ENCODE assay signal across 12 cellular contexts in the genomic region with DNA sequence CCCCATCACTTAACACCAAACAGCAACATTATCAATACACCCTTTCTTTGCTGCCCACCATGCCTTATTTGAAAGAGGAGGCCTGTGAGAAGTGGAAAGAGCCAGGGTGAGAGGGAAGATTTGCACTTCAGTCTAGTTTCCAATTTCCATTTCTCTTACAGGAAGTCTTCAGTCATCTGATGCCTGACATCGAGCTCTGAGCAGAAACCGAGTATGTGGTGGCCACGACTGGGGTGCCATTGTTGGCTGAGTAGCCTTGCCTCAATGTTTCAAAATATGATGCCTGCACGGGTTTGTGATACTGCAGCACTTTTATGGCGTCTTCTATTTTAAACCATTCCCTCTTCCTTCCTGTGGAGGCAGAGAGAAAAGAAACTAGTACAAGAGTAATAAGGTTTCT. TPM values are rescaled to one million over a fixed set of nuclear protein-coding genes. Genes with fewer than 3 reads are reported as not detected.
DNase-seq lines count a peak whose midpoint lies in the region; ATAC-seq and TF ChIP-seq lines count a peak whose summit lies in the region.
"Had no signal": no experiment of that assay in that cellular context is flagged by ENCODE, and none has a peak within 500 bp of the region (broad histone marks: within the 10 kb centered on the region; RNA-seq: fewer than 3 reads in every experiment).

No MANE protein-coding gene starts in this region.

- peak overlapping the region; percentile 95 for H3K27ac ChIP-seq in neutrophil
- H3K27ac ChIP-seq: gastroesophageal sphincter had no signal

- peaks cover 0 to 13% of the 10 kb centered on the region in 2 donors for H3K36me3 Mint-ChIP-seq in activated T-cell treated with anti-CD3 and anti-CD28 coated beads, Interleukin-2, amount 50 U/mL, for 72 hours (ENCODE audit: insufficient read depth in 2 of 2)

- peak overlapping the region; percentile 29 to 46 for H3K4me3 Mint-ChIP-seq in activated T-cell treated with anti-CD3 and anti-CD28 coated beads, Interleukin-2, amount 50 U/mL, for 72 hours

- peak; percentile 51 to 67 for ATAC-seq in activated T-cell treated with anti-CD3 and anti-CD28 coated beads, Interleukin-2, amount 50 U/mL, for 72 hours (replicated peaks in 1 of 2)
- ATAC-seq in HG02870 (IDR thresholded peaks at IDR 0.05; ENCODE audit: unreplicated experiment) = no peak
- ATAC-seq: gastroesophageal sphincter had no signal

- H3K4me1 Mint-ChIP-seq in activated T-cell treated with anti-CD3 and anti-CD28 coated beads, Interleukin-2, amount 50 U/mL, for 72 hours (ENCODE audit: low read depth) = peaks cover 32% of the 10 kb centered on the region

- H3K27ac Mint-ChIP-seq in activated T-cell treated with anti-CD3 and anti-CD28 coated beads, Interleukin-2, amount 50 U/mL, for 72 hours = peak overlapping the region; percentile 83

- H3K27me3 ChIP-seq in neutrophil = no peaks in the 10 kb centered on the region
- H3K27me3 ChIP-seq: gastroesophageal sphincter had no signal

- peaks cover 56 to 58% of the 10 kb centered on the region in 2 experiments for H3K4me1 ChIP-seq in neutrophil (ENCODE audit: control insufficient read depth in 1 of 2, insufficient read depth in 1 of 2, low read depth in 1 of 2, low read length in 1 of 2)

- H3K9me3 ChIP-seq in neutrophil = no peaks in the 10 kb centered on the region
- H3K9me3 ChIP-seq: gastroesophageal sphincter had no signal

- H3K9me3 Mint-ChIP-seq in activated T-cell treated with anti-CD3 and anti-CD28 coated beads, Interleukin-2, amount 50 U/mL, for 72 hours = no peaks in the 10 kb centered on the region

- no peak overlapping the region for H3K4me3 ChIP-seq in neutrophil (ENCODE audit: low read depth in 1 of 2, low read length in 1 of 2)
- H3K4me3 ChIP-seq: gastroesophageal sphincter, smooth muscle cell had no signal

- H3K36me3 ChIP-seq in neutrophil = peaks cover 21% of the 10 kb centered on the region

- peak; percentile 21 to 30 for DNase-seq in activated T-cell treated with anti-CD3 and anti-CD28 coated beads, Interleukin-2, amount 50 U/mL, for 72 hours
- no peak for DNase-seq in activated T-cell treated with anti-CD3 and anti-CD28 coated beads for 4 hours
- DNase-seq in GM20000 (ENCODE audit: low spot score) = peak; percentile 59
- DNase-seq in activated CD4-positive, alpha-beta T cell treated with anti-CD3 and anti-CD28 coated beads, Interleukin-2, amount 50 U/mL, for 48 hours = peak; percentile 7 to 16
- DNase-seq in DMS 273 (lab: John Stamatoyannopoulos, UW; ENCODE audit: unreplicated experiment) = no peak
- no peak for DNase-seq in COLO668 (lab: John Stamatoyannopoulos, UW; ENCODE audit: unreplicated experiment)
- DNase-seq: ACHN, DND-41 had no signal

- no peak for TF ChIP-seq CTCF in GM20000 (IDR thresholded peaks at IDR 0.05; ENCODE audit: extremely low read depth, missing control alignments)
- TF ChIP-seq CTCF in neutrophil (IDR thresholded peaks at IDR 0.05) = no peak

- no peaks in the 10 kb centered on the region for H3K27me3 Mint-ChIP-seq in activated T-cell treated with anti-CD3 and anti-CD28 coated beads, Interleukin-2, amount 50 U/mL, for 72 hours (ENCODE audit: low read depth)

RNA-seq across cellular contexts. Expression of a gene that starts 39.8 kb away (rescaled TPM):
- total RNA-seq in activated T-cell treated with anti-CD3 and anti-CD28 coated beads, Interleukin-2, amount 50 U/mL, for 72 hours = 10 to 100 TPM; 22.8 to 26.7 TPM

RNA-seq across cellular contexts. Expression of a gene that starts 51.9 kb away (rescaled TPM):
- 100 to 1,000 TPM; 454 to 573 TPM for total RNA-seq in activated T-cell treated with anti-CD3 and anti-CD28 coated beads, Interleukin-2, amount 50 U/mL, for 72 hours

Comparison
In these comparisons a context has a peak if more than half of its experiments do, and no peak if none do; other contexts are left out.
1. DNase-seq: peak in activated T-cell treated with anti-CD3 and anti-CD28 coated beads, Interleukin-2, amount 50 U/mL, for 72 hours (2 of 2), GM20000 (single experiment) and activated CD4-positive, alpha-beta T cell treated with anti-CD3 and anti-CD28 coated beads, Interleukin-2, amount 50 U/mL, for 48 hours (2 of 2); none in activated T-cell treated with anti-CD3 and anti-CD28 coated beads for 4 hours (single experiment), DMS 273 (single experiment) and COLO668 (single experiment).